ENCODE assay signal across 11 cellular contexts in genomic region chr7:155477469-155477868, GRCh38.
DNase-seq lines count a peak whose midpoint lies in the region; ATAC-seq lines count a peak whose summit lies in the region.
"Had no signal": no experiment of that assay in that cellular context is flagged by ENCODE, and none has a peak within 500 bp of the region (broad histone marks: within the 10 kb centered on the region; RNA-seq: fewer than 3 reads in every experiment).

No MANE protein-coding gene starts in this region.

- peaks cover 11% of the 10 kb centered on the region for H3K4me1 Mint-ChIP-seq in T-helper 1 cell treated with Interleukin-12 subunit alpha and Interleukin-12 subunit beta and Interleukin-4 antibody, amounts not matched to agents 30 μg/mL and 1 μg/mL, for 36 hours (ENCODE audit: low read depth)

- peaks cover 10% of the 10 kb centered on the region for H3K9me3 Mint-ChIP-seq in T-helper 1 cell treated with Interleukin-12 subunit alpha and Interleukin-12 subunit beta and Interleukin-4 antibody, amounts not matched to agents 30 μg/mL and 1 μg/mL, for 36 hours

- peaks cover 4% of the 10 kb centered on the region for H3K36me3 Mint-ChIP-seq in T-helper 1 cell treated with Interleukin-12 subunit alpha and Interleukin-12 subunit beta and Interleukin-4 antibody, amounts not matched to agents 30 μg/mL and 1 μg/mL, for 36 hours (ENCODE audit: low read depth)

- ATAC-seq in GM18907 (IDR thresholded peaks at IDR 0.05; ENCODE audit: unreplicated experiment) (peak; percentile 95), GM21447 (IDR thresholded peaks at IDR 0.05; ENCODE audit: unreplicated experiment) (peak; percentile 97), HG03045 (IDR thresholded peaks at IDR 0.05; ENCODE audit: unreplicated experiment) (peak; percentile 79)

- peaks cover 68% of the 10 kb centered on the region for H3K27me3 Mint-ChIP-seq in T-helper 1 cell treated with Interleukin-12 subunit alpha and Interleukin-12 subunit beta and Interleukin-4 antibody, amounts not matched to agents 30 μg/mL and 1 μg/mL, for 36 hours (ENCODE audit: low read depth)

- H3K27ac Mint-ChIP-seq in T-helper 1 cell treated with Interleukin-12 subunit alpha and Interleukin-12 subunit beta and Interleukin-4 antibody, amounts not matched to agents 30 μg/mL and 1 μg/mL, for 36 hours = peak overlapping the region; percentile 52

- DNase-seq in ecto neural progenitor cell (ENCODE audit: low spot score) = no peak
- DNase-seq in NCI-H2171 (lab: John Stamatoyannopoulos, UW) = no peak
- DNase-seq in NCI-H2107 (lab: John Stamatoyannopoulos, UW) = no peak
- no peak for DNase-seq in medulla oblongata (ENCODE audit: extremely low spot score)
- DNase-seq: IMR-90, NCI-H2029, PC-9 had no signal

- H3K4me3 Mint-ChIP-seq in T-helper 1 cell treated with Interleukin-12 subunit alpha and Interleukin-12 subunit beta and Interleukin-4 antibody, amounts not matched to agents 30 μg/mL and 1 μg/mL, for 36 hours = peak overlapping the region; percentile 21
